1 cellular context compared by ENCODE assay signal in the genomic region with DNA sequence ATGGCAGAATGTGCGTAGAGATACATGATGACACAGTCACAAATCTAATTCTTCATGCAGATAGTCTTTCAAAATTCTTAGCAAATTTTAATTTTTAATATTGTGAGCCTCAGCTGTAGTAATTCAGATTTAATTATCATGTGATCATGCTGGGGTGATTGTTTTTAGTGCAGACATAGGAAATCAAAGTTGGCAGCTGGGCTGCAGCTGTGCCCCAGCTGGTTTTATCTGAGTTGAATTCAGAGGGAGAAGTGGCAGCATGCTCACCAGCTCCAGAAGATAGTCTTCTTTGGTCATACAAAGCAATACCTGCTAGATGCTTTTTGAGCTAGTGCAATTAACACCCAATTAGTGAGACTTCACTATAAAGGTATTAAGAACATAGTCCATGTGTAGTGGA.
TF ChIP-seq lines count a peak whose summit lies in the region.

No MANE protein-coding gene starts in this region.

TF ChIP-seq in GM23338, 12 proteins besides CTCF, POLR2A, EP300 and RAD21 (continued from another document):
- TF ChIP-seq, protein P1, sequence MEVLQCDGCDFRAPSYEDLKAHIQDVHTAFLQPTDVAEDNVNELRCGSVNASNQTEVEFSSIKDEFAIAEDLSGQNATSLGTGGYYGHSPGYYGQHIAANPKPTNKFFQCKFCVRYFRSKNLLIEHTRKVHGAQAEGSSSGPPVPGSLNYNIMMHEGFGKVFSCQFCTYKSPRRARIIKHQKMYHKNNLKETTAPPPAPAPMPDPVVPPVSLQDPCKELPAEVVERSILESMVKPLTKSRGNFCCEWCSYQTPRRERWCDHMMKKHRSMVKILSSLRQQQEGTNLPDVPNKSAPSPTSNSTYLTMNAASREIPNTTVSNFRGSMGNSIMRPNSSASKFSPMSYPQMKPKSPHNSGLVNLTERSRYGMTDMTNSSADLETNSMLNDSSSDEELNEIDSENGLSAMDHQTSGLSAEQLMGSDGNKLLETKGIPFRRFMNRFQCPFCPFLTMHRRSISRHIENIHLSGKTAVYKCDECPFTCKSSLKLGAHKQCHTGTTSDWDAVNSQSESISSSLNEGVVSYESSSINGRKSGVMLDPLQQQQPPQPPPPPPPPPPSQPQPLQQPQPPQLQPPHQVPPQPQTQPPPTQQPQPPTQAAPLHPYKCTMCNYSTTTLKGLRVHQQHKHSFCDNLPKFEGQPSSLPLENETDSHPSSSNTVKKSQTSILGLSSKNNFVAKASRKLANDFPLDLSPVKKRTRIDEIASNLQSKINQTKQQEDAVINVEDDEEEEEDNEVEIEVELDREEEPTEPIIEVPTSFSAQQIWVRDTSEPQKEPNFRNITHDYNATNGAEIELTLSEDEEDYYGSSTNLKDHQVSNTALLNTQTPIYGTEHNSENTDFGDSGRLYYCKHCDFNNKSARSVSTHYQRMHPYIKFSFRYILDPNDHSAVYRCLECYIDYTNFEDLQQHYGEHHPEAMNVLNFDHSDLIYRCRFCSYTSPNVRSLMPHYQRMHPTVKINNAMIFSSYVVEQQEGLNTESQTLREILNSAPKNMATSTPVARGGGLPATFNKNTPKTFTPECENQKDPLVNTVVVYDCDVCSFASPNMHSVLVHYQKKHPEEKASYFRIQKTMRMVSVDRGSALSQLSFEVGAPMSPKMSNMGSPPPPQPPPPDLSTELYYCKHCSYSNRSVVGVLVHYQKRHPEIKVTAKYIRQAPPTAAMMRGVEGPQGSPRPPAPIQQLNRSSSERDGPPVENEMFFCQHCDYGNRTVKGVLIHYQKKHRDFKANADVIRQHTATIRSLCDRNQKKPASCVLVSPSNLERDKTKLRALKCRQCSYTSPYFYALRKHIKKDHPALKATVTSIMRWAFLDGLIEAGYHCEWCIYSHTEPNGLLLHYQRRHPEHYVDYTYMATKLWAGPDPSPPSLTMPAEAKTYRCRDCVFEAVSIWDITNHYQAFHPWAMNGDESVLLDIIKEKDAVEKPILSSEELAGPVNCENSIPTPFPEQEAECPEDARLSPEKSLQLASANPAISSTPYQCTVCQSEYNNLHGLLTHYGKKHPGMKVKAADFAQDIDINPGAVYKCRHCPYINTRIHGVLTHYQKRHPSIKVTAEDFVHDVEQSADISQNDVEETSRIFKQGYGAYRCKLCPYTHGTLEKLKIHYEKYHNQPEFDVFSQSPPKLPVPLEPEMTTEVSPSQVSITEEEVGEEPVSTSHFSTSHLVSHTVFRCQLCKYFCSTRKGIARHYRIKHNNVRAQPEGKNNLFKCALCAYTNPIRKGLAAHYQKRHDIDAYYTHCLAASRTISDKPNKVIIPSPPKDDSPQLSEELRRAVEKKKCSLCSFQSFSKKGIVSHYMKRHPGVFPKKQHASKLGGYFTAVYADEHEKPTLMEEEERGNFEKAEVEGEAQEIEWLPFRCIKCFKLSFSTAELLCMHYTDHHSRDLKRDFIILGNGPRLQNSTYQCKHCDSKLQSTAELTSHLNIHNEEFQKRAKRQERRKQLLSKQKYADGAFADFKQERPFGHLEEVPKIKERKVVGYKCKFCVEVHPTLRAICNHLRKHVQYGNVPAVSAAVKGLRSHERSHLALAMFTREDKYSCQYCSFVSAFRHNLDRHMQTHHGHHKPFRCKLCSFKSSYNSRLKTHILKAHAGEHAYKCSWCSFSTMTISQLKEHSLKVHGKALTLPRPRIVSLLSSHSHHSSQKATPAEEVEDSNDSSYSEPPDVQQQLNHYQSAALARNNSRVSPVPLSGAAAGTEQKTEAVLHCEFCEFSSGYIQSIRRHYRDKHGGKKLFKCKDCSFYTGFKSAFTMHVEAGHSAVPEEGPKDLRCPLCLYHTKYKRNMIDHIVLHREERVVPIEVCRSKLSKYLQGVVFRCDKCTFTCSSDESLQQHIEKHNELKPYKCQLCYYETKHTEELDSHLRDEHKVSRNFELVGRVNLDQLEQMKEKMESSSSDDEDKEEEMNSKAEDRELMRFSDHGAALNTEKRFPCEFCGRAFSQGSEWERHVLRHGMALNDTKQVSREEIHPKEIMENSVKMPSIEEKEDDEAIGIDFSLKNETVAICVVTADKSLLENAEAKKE (CRISPR knock-in tag; IDR thresholded peaks at IDR 0.05) = no peak
- TF ChIP-seq ZNF114 (CRISPR knock-in tag; IDR thresholded peaks at IDR 0.05) = no peak
- TF ChIP-seq CREB1 (CRISPR knock-in tag; IDR thresholded peaks at IDR 0.05; ENCODE audit: low read depth) = no peak
- TF ChIP-seq EZH2 (IDR thresholded peaks at IDR 0.05; ENCODE audit: low read depth, unreplicated experiment) = no peak
- no peak for TF ChIP-seq EZH2phosphoT487 (IDR thresholded peaks at IDR 0.05; ENCODE audit: unreplicated experiment)
- TF ChIP-seq, protein P2, sequence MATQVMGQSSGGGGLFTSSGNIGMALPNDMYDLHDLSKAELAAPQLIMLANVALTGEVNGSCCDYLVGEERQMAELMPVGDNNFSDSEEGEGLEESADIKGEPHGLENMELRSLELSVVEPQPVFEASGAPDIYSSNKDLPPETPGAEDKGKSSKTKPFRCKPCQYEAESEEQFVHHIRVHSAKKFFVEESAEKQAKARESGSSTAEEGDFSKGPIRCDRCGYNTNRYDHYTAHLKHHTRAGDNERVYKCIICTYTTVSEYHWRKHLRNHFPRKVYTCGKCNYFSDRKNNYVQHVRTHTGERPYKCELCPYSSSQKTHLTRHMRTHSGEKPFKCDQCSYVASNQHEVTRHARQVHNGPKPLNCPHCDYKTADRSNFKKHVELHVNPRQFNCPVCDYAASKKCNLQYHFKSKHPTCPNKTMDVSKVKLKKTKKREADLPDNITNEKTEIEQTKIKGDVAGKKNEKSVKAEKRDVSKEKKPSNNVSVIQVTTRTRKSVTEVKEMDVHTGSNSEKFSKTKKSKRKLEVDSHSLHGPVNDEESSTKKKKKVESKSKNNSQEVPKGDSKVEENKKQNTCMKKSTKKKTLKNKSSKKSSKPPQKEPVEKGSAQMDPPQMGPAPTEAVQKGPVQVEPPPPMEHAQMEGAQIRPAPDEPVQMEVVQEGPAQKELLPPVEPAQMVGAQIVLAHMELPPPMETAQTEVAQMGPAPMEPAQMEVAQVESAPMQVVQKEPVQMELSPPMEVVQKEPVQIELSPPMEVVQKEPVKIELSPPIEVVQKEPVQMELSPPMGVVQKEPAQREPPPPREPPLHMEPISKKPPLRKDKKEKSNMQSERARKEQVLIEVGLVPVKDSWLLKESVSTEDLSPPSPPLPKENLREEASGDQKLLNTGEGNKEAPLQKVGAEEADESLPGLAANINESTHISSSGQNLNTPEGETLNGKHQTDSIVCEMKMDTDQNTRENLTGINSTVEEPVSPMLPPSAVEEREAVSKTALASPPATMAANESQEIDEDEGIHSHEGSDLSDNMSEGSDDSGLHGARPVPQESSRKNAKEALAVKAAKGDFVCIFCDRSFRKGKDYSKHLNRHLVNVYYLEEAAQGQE (IDR thresholded peaks at IDR 0.05; ENCODE audit: unreplicated experiment) = no peak
TF ChIP-seq in GM23338: peak in this region for 0.
